In genomic region chr1:231930257-231930947, GRCh38 we compare ENCODE assay signal across 18 cellular contexts.
DNase-seq lines count a peak whose midpoint lies in the region; ATAC-seq and TF ChIP-seq lines count a peak whose summit lies in the region.
"Had no signal": no experiment of that assay in that cellular context is flagged by ENCODE, and none has a peak within 500 bp of the region (broad histone marks: within the 10 kb centered on the region; RNA-seq: fewer than 3 reads in every experiment).

No MANE protein-coding gene starts in this region.

- H3K36me3 Mint-ChIP-seq in CD8-positive, alpha-beta T cell = peaks cover 5% of the 10 kb centered on the region
- no peaks in the 10 kb centered on the region for H3K36me3 Mint-ChIP-seq in chondrocyte (ENCODE audit: low read depth)
- no peaks in the 10 kb centered on the region for H3K36me3 Mint-ChIP-seq in neural crest cell (ENCODE audit: low read depth)

- peak overlapping the region; percentile 57 for H3K4me3 Mint-ChIP-seq in CD8-positive, alpha-beta T cell
- H3K4me3 Mint-ChIP-seq in chondrocyte (ENCODE audit: unreplicated experiment) = no peak overlapping the region
- H3K4me3 Mint-ChIP-seq in neural crest cell = peak overlapping the region; percentile 35
- H3K4me3 Mint-ChIP-seq: activated CD4-positive, alpha-beta T cell treated with anti-CD3 and anti-CD28 coated beads, Interleukin-2, amount 10 ng/mL, durations not matched to agents 24 days and 14 days; CD14-positive monocyte; H9; naive B cell had no signal

- no peak overlapping the region for H3K4me3 ChIP-seq in CD8-positive, alpha-beta T cell (ENCODE audit: low read depth, low read length)
- no peak overlapping the region for H3K4me3 ChIP-seq in OCI-LY7 (ENCODE audit: low read depth, low read length, poor library complexity, severe bottlenecking)
- H3K4me3 ChIP-seq: adrenal gland, thoracic aorta had no signal

- H3K4me2 ChIP-seq in OCI-LY7 (ENCODE audit: low read length) = no peak overlapping the region

- ATAC-seq in CD8-positive, alpha-beta T cell = no peak
- ATAC-seq in HG02588 (IDR thresholded peaks at IDR 0.05; ENCODE audit: unreplicated experiment) (no peak), HG03039 (IDR thresholded peaks at IDR 0.05; ENCODE audit: unreplicated experiment) (no peak)

- CTCF ChIA-PET in CD8-positive, alpha-beta T cell (lab: Charles Lee) = interaction anchor here (1.1 to 4.9 kb wide), 4 partner anchors 11 to 64 kb away, joined by 3 to 42 read pairs (median 6); no protein-coding TSS in a partner anchor
- CTCF ChIA-PET in OCI-LY7 (lab: Charles Lee; ENCODE audit: unreplicated experiment) = no interaction called here

- no peaks in the 10 kb centered on the region for H3K79me2 ChIP-seq in OCI-LY7 (ENCODE audit: insufficient read depth, low read depth, low read length)

- H3K4me1 ChIP-seq in CD8-positive, alpha-beta T cell (ENCODE audit: insufficient read depth, low read length) = peaks cover 20% of the 10 kb centered on the region
- H3K4me1 ChIP-seq in OCI-LY7 (ENCODE audit: insufficient read depth, low read length, poor library complexity, severe bottlenecking) = no peaks in the 10 kb centered on the region

- no peaks in the 10 kb centered on the region for H3K9me2 ChIP-seq in OCI-LY7 (ENCODE audit: insufficient read depth, low read length)

- no peaks in the 10 kb centered on the region for H3K36me3 ChIP-seq in CD8-positive, alpha-beta T cell (ENCODE audit: insufficient read depth, low read length)
- no peaks in the 10 kb centered on the region for H3K36me3 ChIP-seq in OCI-LY7 (ENCODE audit: insufficient read depth, low read length)
- H3K36me3 ChIP-seq: adrenal gland, thoracic aorta had no signal

- no peaks in the 10 kb centered on the region for H3K9me3 ChIP-seq in CD8-positive, alpha-beta T cell (ENCODE audit: low read length)
- peaks cover 13% of the 10 kb centered on the region; the same call in 1 of the 2 replicates for H3K9me3 ChIP-seq in OCI-LY7 (ENCODE audit: low read length)
- H3K9me3 ChIP-seq: adrenal gland, thoracic aorta had no signal

- TF ChIP-seq CTCF in CD8-positive, alpha-beta T cell (IDR thresholded peaks at IDR 0.05) = no peak
- TF ChIP-seq CTCF in chondrocyte (IDR thresholded peaks at IDR 0.05) = no peak
- TF ChIP-seq CTCF in neural crest cell (conservative IDR thresholded peaks at IDR 0.05) = no peak
- no peak for TF ChIP-seq CTCF in OCI-LY7 (conservative IDR thresholded peaks at IDR 0.05; ENCODE audit: low read length)

- no peak overlapping the region for H3K27ac ChIP-seq in CD8-positive, alpha-beta T cell (ENCODE audit: low read depth, low read length)
- no peak overlapping the region for H3K27ac ChIP-seq in OCI-LY7 (ENCODE audit: low read depth, low read length, poor library complexity, severe bottlenecking)
- H3K27ac ChIP-seq: adrenal gland, thoracic aorta had no signal

- no peaks in the 10 kb centered on the region for H3K27me3 Mint-ChIP-seq in CD8-positive, alpha-beta T cell (ENCODE audit: low read depth)
- no peaks in the 10 kb centered on the region for H3K27me3 Mint-ChIP-seq in chondrocyte (ENCODE audit: low read depth)
- no peaks in the 10 kb centered on the region for H3K27me3 Mint-ChIP-seq in neural crest cell (ENCODE audit: low read depth)
- H3K27me3 Mint-ChIP-seq: naive B cell had no signal

- H3K4me1 Mint-ChIP-seq in CD8-positive, alpha-beta T cell (ENCODE audit: low read depth) = peaks cover 30% of the 10 kb centered on the region
- H3K4me1 Mint-ChIP-seq in chondrocyte (ENCODE audit: low read depth) (peaks cover 27% of the 10 kb centered on the region), neural crest cell (peaks cover 61% of the 10 kb centered on the region)
- H3K4me1 Mint-ChIP-seq: naive B cell had no signal

- POLR2A ChIA-PET in CD8-positive, alpha-beta T cell (lab: Charles Lee) = interaction anchor here (1.3 to 1.9 kb wide), 3 partner anchors 11 to 15 kb away, joined by 4 to 5 read pairs (median 4); no protein-coding TSS in a partner anchor
- POLR2A ChIA-PET in OCI-LY7 (lab: Charles Lee) = no interaction called here

- no peaks in the 10 kb centered on the region for H3K27me3 ChIP-seq in CD8-positive, alpha-beta T cell (ENCODE audit: insufficient read depth, low read length)
- H3K27me3 ChIP-seq: adrenal gland had no signal

- H3K27ac Mint-ChIP-seq in CD8-positive, alpha-beta T cell = peak overlapping the region; percentile 78
- H3K27ac Mint-ChIP-seq in chondrocyte (ENCODE audit: unreplicated experiment) = peak overlapping the region; percentile 64
- H3K27ac Mint-ChIP-seq in neural crest cell (ENCODE audit: unreplicated experiment) = peak overlapping the region; percentile 60
- H3K27ac Mint-ChIP-seq: activated CD4-positive, alpha-beta T cell treated with anti-CD3 and anti-CD28 coated beads, Interleukin-2, amount 10 ng/mL, durations not matched to agents 24 days and 14 days; naive B cell had no signal

- intact Hi-C loops in CD8-positive, alpha-beta T cell (cut with DNase I, micrococcal nuclease) = no loop called here
- intact Hi-C loops in OCI-LY7 (cut with micrococcal nuclease; ENCODE audit: unreplicated experiment) = no loop called here

- H4K20me1 ChIP-seq in OCI-LY7 (ENCODE audit: insufficient read depth, low read length) = no peaks in the 10 kb centered on the region

- no peak overlapping the region for H2AFZ ChIP-seq in OCI-LY7 (ENCODE audit: low read length)

- peak; percentile 14 for DNase-seq in NCI-H748 (lab: John Stamatoyannopoulos, UW; ENCODE audit: unreplicated experiment)
- no peak for DNase-seq in NCI-H748 treated with DMSO at 0.1 percent for 48 hours (lab: John Stamatoyannopoulos, UW)
- DNase-seq in CD8-positive, alpha-beta T cell = no peak
- no peak for DNase-seq in chondrocyte (ENCODE audit: low spot score)
- DNase-seq in neural crest cell (ENCODE audit: low read depth, low spot score) = no peak
- DNase-seq in OCI-LY7 (ENCODE audit: low spot score) = no peak
- DNase-seq: activated CD4-positive, alpha-beta T cell treated with anti-CD3 and anti-CD28 coated beads, Interleukin-2, amount 10 ng/mL, durations not matched to agents 24 days and 14 days; adrenal gland; DMS79; effector CD4-positive, alpha-beta T cell; H9; islet precursor cell; naive B cell; NCI-H187 had no signal

- no TSS peak for BruUV-seq in OCI-LY7 (replicated peaks; lab: Mats Ljungman, UMichigan)

- no peaks in the 10 kb centered on the region for H3K9me3 Mint-ChIP-seq in CD8-positive, alpha-beta T cell
- H3K9me3 Mint-ChIP-seq in chondrocyte (ENCODE audit: low read depth) = no peaks in the 10 kb centered on the region
- no peaks in the 10 kb centered on the region for H3K9me3 Mint-ChIP-seq in neural crest cell
